8 cellular contexts compared by ENCODE assay signal in the genomic region with DNA sequence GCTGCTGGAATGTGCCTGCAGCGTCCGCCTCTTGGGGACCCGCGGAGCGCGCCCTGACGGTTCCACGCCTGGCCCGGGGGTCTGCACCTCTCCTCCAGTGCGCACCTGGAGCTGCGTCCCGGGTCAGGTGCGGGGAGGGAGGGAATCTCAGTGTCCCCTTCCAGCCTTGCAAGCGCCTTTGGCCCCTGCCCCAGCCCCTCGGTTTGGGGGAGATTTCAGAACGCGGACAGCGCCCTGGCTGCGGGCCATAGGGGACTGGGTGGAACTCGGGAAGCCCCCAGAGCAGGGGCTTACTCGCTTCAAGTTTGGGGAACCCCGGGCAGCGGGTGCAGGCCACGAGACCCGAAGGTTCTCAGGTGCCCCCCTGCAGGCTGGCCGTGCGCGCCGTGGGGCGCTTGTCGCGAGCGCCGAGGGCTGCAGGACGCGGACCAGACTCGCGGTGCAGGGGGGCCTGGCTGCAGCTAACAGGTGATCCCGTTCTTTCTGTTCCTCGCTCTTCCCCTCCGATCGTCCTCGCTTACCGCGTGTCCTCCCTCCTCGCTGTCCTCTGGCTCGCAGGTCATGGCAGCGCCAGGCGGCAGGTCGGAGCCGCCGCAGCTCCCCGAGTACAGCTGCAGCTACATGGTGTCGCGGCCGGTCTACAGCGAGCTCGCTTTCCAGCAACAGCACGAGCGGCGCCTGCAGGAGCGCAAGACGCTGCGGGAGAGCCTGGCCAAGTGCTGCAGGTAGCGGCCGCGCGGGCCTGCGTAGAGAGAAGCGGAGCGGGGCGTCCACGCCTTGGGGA. TPM values are rescaled to one million over a fixed set of nuclear protein-coding genes. Genes with fewer than 3 reads are reported as not detected.
DNase-seq lines count a peak whose midpoint lies in the region; ATAC-seq, FAIRE-seq and TF ChIP-seq lines count a peak whose summit lies in the region.

No MANE protein-coding gene starts in this region.

- TF ChIP-seq POLR2A in HepG2 (IDR thresholded peaks at IDR 0.05; ENCODE audit: insufficient read depth in 1 of 2, low read depth in 2 of 2, low read length in 2 of 2) = no peak

- CTCF ChIA-PET in HepG2 (lab: Yijun Ruan, JAX; ENCODE audit: low intra/inter-chr PET ratio, low total read pairs) = no interaction called here

- POLR2A ChIA-PET in HepG2 (lab: Yijun Ruan, JAX) = no interaction called here

- H3K79me2 ChIP-seq in HepG2 (ENCODE audit: insufficient read depth, low read length) = no peaks in the 10 kb centered on the region

- peak overlapping the region; percentile 77 for H3K4me2 ChIP-seq in HepG2 (ENCODE audit: low read depth, low read length)

- peak; percentile 67 for TF ChIP-seq CTCF in HepG2 (CRISPR knock-in tag; IDR thresholded peaks at IDR 0.05)

- H3K27ac ChIP-seq in HUES64 (ENCODE audit: low read depth, low read length) (no peak overlapping the region), HepG2 (ENCODE audit: extremely low read length, insufficient read depth, low read length) (no peak overlapping the region)

- H3K9me3 ChIP-seq in HUES64 (ENCODE audit: insufficient read depth, low read depth, low read length) (no peaks in the 10 kb centered on the region), HepG2 (ENCODE audit: low read length) (no peaks in the 10 kb centered on the region)

- intact Hi-C loops in HepG2 (cut with micrococcal nuclease; ENCODE audit: unreplicated experiment) = no loop called here

- TF ChIP-seq EP300 in HepG2 (IDR thresholded peaks at IDR 0.05; ENCODE audit: low read depth in 2 of 2, low read length in 2 of 2) (no peak), HepG2 (CRISPR knock-in tag; IDR thresholded peaks at IDR 0.05; ENCODE audit: borderline replicate concordance) (no peak)

- H3K27me3 ChIP-seq in HUES64 (ENCODE audit: insufficient read depth, low read length) = peaks cover 86% of the 10 kb centered on the region
- H3K27me3 ChIP-seq in HepG2 (ENCODE audit: control insufficient read depth in 1 of 2, insufficient read depth in 2 of 2, low read length in 2 of 2) = peaks cover 9 to 37% of the 10 kb centered on the region in 2 experiments

- no peak for FAIRE-seq in HepG2 (lab: Jason Lieb, UNC)

- no peaks in the 10 kb centered on the region; the same call in 1 of the 2 replicates for H4K20me1 ChIP-seq in HepG2 (ENCODE audit: insufficient read depth, low read length)

- no TSS peak for BruUV-seq in HepG2 (replicated peaks; lab: Mats Ljungman, UMichigan)

- DNase-seq in activated gamma-delta T cell treated with Interleukin-2 at 50 U/mL for 16 hours (peak; percentile 8), activated gamma-delta T cell (lab: John Stamatoyannopoulos, UW) (no peak), UCSD-AML1 (lab: John Stamatoyannopoulos, UW; ENCODE audit: unreplicated experiment) (peak; percentile 7), cerebellum (ENCODE audit: low spot score) (peak; percentile 18), HepG2 (ENCODE audit: low spot score) (peak; percentile 37), NOMO-1 treated with dmso at 0.1 percent for 144 hours (lab: John Stamatoyannopoulos, UW; ENCODE audit: unreplicated experiment) (no peak)
- peak; percentile 26 to 52 for DNase-seq in stimulated activated CD4-positive, alpha-beta T cell treated with anti-CD3 and anti-CD28 coated beads, Interleukin-4, amount 100 ng/mL, for 4 hours

- H3K9ac ChIP-seq in HUES64 (ENCODE audit: low read depth, low read length) = no peak overlapping the region
- H3K9ac ChIP-seq in HepG2 (ENCODE audit: insufficient read depth, low read depth, low read length) = no peak overlapping the region; the same call in 1 of the 2 replicates

- H3K4me1 ChIP-seq in HUES64 (ENCODE audit: insufficient read depth, low read length) (0 out of 2 replicates have a peak, but pooled peaks cover 4% of the 10 kb centered on the region), HepG2 (ENCODE audit: insufficient read depth, low read length) (peaks cover 17% of the 10 kb centered on the region)

- under 1% methylated on average over 73 of the region's 73 CpGs for WGBS in HUES64
- 1% methylated on average over 10 of the region's 73 CpGs for WGBS in HepG2 (ENCODE audit: low lambda C conversion rate)

- H3K36me3 ChIP-seq in HUES64 (ENCODE audit: insufficient read depth, low read length) (no peaks in the 10 kb centered on the region), HepG2 (replicated peaks in 1 of 2; ENCODE audit: control insufficient read depth in 1 of 2, insufficient read depth in 2 of 2, low read length in 2 of 2) (no peaks in the 10 kb centered on the region)

- TF ChIP-seq RAD21 in HepG2 (CRISPR knock-in tag; IDR thresholded peaks at IDR 0.05) = peak; percentile 59; the same call in 1 of the 2 replicates

- peak overlapping the region; percentile 49 for H3K4me3 ChIP-seq in HUES64 (ENCODE audit: low read length)
- peak overlapping the region; percentile 44 to 70 (median 65) for H3K4me3 ChIP-seq in HepG2 (replicated peaks in 1 of 3; ENCODE audit: insufficient read depth in 1 of 3, low read depth in 2 of 3, low read length in 3 of 3)

- in situ Hi-C loops in HepG2 (cut with HindIII; ENCODE audit: extremely low pct_ligation_motif_present, low pct_unique_long_range_greater_than_20kb) = no loop called here

- peak; percentile 97 for ATAC-seq in HepG2

- no peak overlapping the region for H2AFZ ChIP-seq in HepG2 (ENCODE audit: low read length)

TF ChIP-seq in HepG2, 621 proteins besides CTCF, POLR2A, EP300 and RAD21 (continues in another document):
- no peak for TF ChIP-seq FIP1L1 (IDR thresholded peaks at IDR 0.05; ENCODE audit: borderline replicate concordance, insufficient read depth, low read depth, low read length)
- no peak for TF ChIP-seq TOE1 (CRISPR knock-in tag; IDR thresholded peaks at IDR 0.05)
- peak; percentile 55 for TF ChIP-seq STAG1 (CRISPR knock-in tag; IDR thresholded peaks at IDR 0.05)
- TF ChIP-seq ZNF598 (CRISPR knock-in tag; IDR thresholded peaks at IDR 0.05; ENCODE audit: borderline replicate concordance) = no peak
- TF ChIP-seq ELF4 (CRISPR knock-in tag; IDR thresholded peaks at IDR 0.05; ENCODE audit: borderline replicate concordance) = no peak
- TF ChIP-seq SMC3 (IDR thresholded peaks at IDR 0.05; ENCODE audit: low read length) = no peak
- TF ChIP-seq, protein P1, sequence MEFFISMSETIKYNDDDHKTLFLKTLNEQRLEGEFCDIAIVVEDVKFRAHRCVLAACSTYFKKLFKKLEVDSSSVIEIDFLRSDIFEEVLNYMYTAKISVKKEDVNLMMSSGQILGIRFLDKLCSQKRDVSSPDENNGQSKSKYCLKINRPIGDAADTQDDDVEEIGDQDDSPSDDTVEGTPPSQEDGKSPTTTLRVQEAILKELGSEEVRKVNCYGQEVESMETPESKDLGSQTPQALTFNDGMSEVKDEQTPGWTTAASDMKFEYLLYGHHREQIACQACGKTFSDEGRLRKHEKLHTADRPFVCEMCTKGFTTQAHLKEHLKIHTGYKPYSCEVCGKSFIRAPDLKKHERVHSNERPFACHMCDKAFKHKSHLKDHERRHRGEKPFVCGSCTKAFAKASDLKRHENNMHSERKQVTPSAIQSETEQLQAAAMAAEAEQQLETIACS (CRISPR knock-in tag; IDR thresholded peaks at IDR 0.05) = no peak
- TF ChIP-seq PRMT3 (CRISPR knock-in tag; IDR thresholded peaks at IDR 0.05; ENCODE audit: borderline replicate concordance, low read depth) = no peak
- no peak for TF ChIP-seq JUN (CRISPR knock-in tag; IDR thresholded peaks at IDR 0.05)
- 0 out of 2 replicates have a peak, but pooled peaks have one; percentile 79 for TF ChIP-seq ARID2 (CRISPR knock-in tag; IDR thresholded peaks at IDR 0.05; ENCODE audit: borderline replicate concordance)
- TF ChIP-seq ZNF777 (CRISPR knock-in tag; IDR thresholded peaks at IDR 0.05) = peak; percentile 73
- TF ChIP-seq, protein P2, sequence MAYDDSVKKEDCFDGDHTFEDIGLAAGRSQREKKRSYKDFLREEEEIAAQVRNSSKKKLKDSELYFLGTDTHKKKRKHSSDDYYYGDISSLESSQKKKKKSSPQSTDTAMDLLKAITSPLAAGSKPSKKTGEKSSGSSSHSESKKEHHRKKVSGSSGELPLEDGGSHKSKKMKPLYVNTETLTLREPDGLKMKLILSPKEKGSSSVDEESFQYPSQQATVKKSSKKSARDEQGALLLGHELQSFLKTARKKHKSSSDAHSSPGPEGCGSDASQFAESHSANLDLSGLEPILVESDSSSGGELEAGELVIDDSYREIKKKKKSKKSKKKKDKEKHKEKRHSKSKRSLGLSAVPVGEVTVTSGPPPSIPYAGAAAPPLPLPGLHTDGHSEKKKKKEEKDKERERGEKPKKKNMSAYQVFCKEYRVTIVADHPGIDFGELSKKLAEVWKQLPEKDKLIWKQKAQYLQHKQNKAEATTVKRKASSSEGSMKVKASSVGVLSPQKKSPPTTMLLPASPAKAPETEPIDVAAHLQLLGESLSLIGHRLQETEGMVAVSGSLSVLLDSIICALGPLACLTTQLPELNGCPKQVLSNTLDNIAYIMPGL (CRISPR knock-in tag; IDR thresholded peaks at IDR 0.05; ENCODE audit: borderline replicate concordance in 1 of 2, low read depth in 1 of 2) = peak in 1 of 2 experiments; percentile 55; a peak in 2 of 4 replicates

RNA-seq across cellular contexts. Expression of a gene that starts 0.6 kb away (rescaled TPM):
- polyA plus RNA-seq in HUES64 (2013, experiment 1 of 2) = not detected
- not detected for polyA plus RNA-seq in HUES64 (2013, experiment 2 of 2)
- 0.45 TPM for total RNA-seq in cerebellum
- 0.11 TPM in 1 of 2 replicates, not detected in the other for total RNA-seq in HepG2 (2016; rRNA removed; fragmentation: Illumina TruSeq; extraction: Trizol)
- total RNA-seq in HepG2 (2016; cell fraction: cytosol; rRNA removed; fragmentation: Illumina TruSeq; extraction: Trizol; ENCODE audit: low read depth) = 0.09 TPM in 1 of 2 replicates, not detected in the other
- total RNA-seq in HepG2 (2016; cell fraction: insoluble cytoplasmic fraction; rRNA removed; fragmentation: Illumina TruSeq; extraction: Trizol) = 0.04 and 0.22 TPM in 2 replicates
- total RNA-seq in HepG2 (2016; cell fraction: membrane; rRNA removed; fragmentation: Illumina TruSeq; extraction: Trizol) = not detected in 2 replicates
- 0.28 TPM in 1 of 2 replicates, not detected in the other for total RNA-seq in HepG2 (2016; cell fraction: nucleus; rRNA removed; fragmentation: Illumina TruSeq; extraction: Trizol)
- 0.08 and 0.10 TPM in 2 replicates for polyA plus RNA-seq in HepG2 (2011; rRNA removed)
- polyA plus RNA-seq in HepG2 (2011; cell fraction: cytosol; rRNA removed) = 0.04 and 0.09 TPM in 2 replicates
- 0.23 and 0.29 TPM in 2 replicates for polyA plus RNA-seq in HepG2 (2011; cell fraction: nucleus; rRNA removed)
- 0.03 and 0.12 TPM in 2 replicates for polyA plus RNA-seq in HepG2 (2012)
- not detected in 2 replicates for polyA plus RNA-seq in HepG2 (2016; cell fraction: cytosol; fragmentation: Illumina TruSeq; extraction: Trizol; ENCODE audit: low read depth)
- not detected in 2 replicates for polyA plus RNA-seq in HepG2 (2016; cell fraction: insoluble cytoplasmic fraction; fragmentation: Illumina TruSeq; extraction: Trizol; ENCODE audit: low read depth)
- not detected in 2 replicates for polyA plus RNA-seq in HepG2 (2016; cell fraction: membrane; fragmentation: Illumina TruSeq; extraction: Trizol; ENCODE audit: low read depth)
- polyA plus RNA-seq in HepG2 (2016; cell fraction: nucleus; fragmentation: Illumina TruSeq; extraction: Trizol; ENCODE audit: insufficient read depth, low read depth) = 0.08 TPM in 1 of 2 replicates, not detected in the other
- 0.09 and 0.20 TPM in 2 replicates for polyA minus RNA-seq in HepG2 (2011; rRNA and poly(A)+ RNA removed; ENCODE audit: low replicate concordance)
- polyA minus RNA-seq in HepG2 (2011; cell fraction: cytosol; rRNA and poly(A)+ RNA removed) = 0.30 TPM in 1 of 2 replicates, not detected in the other
- 0.25 and 1.5 TPM in 2 replicates for polyA minus RNA-seq in HepG2 (2011; cell fraction: nucleus; rRNA and poly(A)+ RNA removed)

Comparison
In these comparisons a context has a peak if more than half of its experiments do, and no peak if none do; other contexts are left out.
1. DNase-seq: peak in activated gamma-delta T cell treated with Interleukin-2 at 50 U/mL for 16 hours (single experiment), UCSD-AML1 (single experiment), cerebellum (single experiment), HepG2 (single experiment) and stimulated activated CD4-positive, alpha-beta T cell treated with anti-CD3 and anti-CD28 coated beads, Interleukin-4, amount 100 ng/mL, for 4 hours (2 of 2); none in activated gamma-delta T cell (single experiment) and NOMO-1 treated with dmso at 0.1 percent for 144 hours (single experiment).